In the genomic region with DNA sequence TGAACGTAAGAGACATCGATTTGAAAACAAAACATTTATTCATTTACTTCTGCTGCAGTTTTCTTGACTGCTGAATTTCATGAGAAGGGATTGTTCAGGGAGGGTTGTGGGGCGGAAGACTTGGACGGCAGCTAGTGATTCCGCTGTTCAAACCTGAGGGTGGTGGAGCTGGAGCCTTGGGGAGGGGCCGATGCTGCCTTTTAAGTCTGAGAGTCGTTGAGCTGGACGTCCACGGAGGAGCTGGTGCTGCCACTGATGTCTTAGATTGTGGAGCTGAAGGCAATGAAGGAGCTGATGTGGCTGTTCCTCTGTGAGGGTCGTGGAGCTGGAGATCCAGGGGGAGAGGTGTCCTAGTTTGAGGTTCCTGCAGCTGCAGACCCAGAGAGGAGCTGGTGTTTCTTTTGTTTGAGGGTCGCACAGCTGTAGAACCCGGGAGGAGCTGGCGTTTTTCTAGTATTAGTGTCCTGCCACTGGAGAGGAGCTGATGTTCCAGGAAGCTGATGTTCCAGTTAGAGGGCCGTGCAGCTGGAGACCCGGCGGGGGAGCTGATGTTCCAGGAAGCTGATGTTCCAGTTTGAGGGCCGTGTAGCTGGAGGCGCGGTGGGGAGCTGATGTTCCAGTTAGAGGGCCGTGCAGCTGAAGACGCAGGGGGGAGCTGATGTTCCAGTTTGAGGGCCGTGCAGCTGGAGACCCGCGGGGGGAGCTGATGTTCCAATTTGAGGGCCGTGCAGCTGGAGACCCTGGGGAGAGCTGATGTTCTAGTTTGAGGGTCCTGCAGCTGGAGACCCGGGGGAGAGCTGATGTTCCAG, we compare ENCODE assay signal across 1 cellular context.
TF ChIP-seq lines count a peak whose summit lies in the region.

No MANE protein-coding gene starts in this region.

TF ChIP-seq in GM12878, 131 proteins besides CTCF, POLR2A, EP300 and RAD21 (continued from another document):
- TF ChIP-seq CREB1 (IDR thresholded peaks at IDR 0.05; ENCODE audit: low read depth) (no peak), CUX1 (IDR thresholded peaks at IDR 0.05; ENCODE audit: insufficient replicate concordance, low read depth, low read length) (no peak), TCF7 (IDR thresholded peaks at IDR 0.05; ENCODE audit: borderline replicate concordance) (no peak), ZBTB40 (IDR thresholded peaks at IDR 0.05; ENCODE audit: borderline replicate concordance) (no peak), STAT1 (conservative IDR thresholded peaks at IDR 0.05) (no peak), JUNB (IDR thresholded peaks at IDR 0.05) (no peak), NBN (IDR thresholded peaks at IDR 0.05) (no peak), NFYA (IDR thresholded peaks at IDR 0.05; ENCODE audit: borderline replicate concordance, low read depth, low read length) (no peak), ZNF217 (IDR thresholded peaks at IDR 0.05) (no peak), SP1 (IDR thresholded peaks at IDR 0.05; ENCODE audit: low read depth, low read length) (no peak), ETV6 (conservative IDR thresholded peaks at IDR 0.05 in 1 of 2, IDR thresholded peaks at IDR 0.05 in 1 of 2; ENCODE audit: borderline replicate concordance in 1 of 2, low read depth in 1 of 2) (no peak), CBX5 (IDR thresholded peaks at IDR 0.05; ENCODE audit: low read depth) (no peak), TBL1XR1 (IDR thresholded peaks at IDR 0.05; ENCODE audit: low read depth, low read length) (no peak)
- TF ChIP-seq, protein P1, sequence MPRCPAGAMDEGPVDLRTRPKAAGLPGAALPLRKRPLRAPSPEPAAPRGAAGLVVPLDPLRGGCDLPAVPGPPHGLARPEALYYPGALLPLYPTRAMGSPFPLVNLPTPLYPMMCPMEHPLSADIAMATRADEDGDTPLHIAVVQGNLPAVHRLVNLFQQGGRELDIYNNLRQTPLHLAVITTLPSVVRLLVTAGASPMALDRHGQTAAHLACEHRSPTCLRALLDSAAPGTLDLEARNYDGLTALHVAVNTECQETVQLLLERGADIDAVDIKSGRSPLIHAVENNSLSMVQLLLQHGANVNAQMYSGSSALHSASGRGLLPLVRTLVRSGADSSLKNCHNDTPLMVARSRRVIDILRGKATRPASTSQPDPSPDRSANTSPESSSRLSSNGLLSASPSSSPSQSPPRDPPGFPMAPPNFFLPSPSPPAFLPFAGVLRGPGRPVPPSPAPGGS (IDR thresholded peaks at IDR 0.05; ENCODE audit: borderline replicate concordance, insufficient read depth, low read depth, low read length, poor library complexity, severe bottlenecking), result no peak
